Comparison of ENCODE assay signal across 28 cellular contexts in the genomic region with DNA sequence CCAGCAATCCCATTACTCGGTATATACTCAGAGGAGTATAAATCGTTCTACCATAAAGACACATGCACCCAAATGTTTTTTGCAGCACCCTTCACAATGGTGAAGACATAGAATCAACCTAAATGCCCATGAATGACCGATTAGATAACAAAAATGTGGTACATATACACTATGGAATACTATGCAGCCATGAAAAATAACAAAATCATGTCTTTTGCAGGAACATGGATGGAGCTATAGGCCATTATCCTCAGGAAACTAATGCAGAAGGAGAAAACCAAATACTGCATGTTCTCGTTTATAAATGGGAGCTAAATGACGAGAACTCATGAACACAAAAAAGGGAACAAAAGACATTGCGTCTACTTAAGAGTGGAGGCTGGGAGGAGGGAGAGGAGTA.
DNase-seq lines count a peak whose midpoint lies in the region; ATAC-seq, FAIRE-seq and TF ChIP-seq lines count a peak whose summit lies in the region.
"Had no signal": no experiment of that assay in that cellular context is flagged by ENCODE, and none has a peak within 500 bp of the region (broad histone marks: within the 10 kb centered on the region; RNA-seq: fewer than 3 reads in every experiment).

No MANE protein-coding gene starts in this region.

- H3K4me3 Mint-ChIP-seq in WTC11, result no peak overlapping the region
- no peak overlapping the region for H3K4me3 Mint-ChIP-seq in activated naive CD4-positive, alpha-beta T cell treated with anti-CD3 and anti-CD28 coated beads, Interleukin-2, amount 10 ng/mL, durations not matched to agents 7 days and 5 days
- H3K4me3 Mint-ChIP-seq: CD14-positive monocyte; CD4-positive, alpha-beta memory T cell; CD4-positive, CD25-positive, alpha-beta regulatory T cell; CD8-positive, alpha-beta memory T cell had no signal

- no peaks in the 10 kb centered on the region for H3K36me3 Mint-ChIP-seq in WTC11
- no peaks in the 10 kb centered on the region for H3K36me3 Mint-ChIP-seq in activated naive CD4-positive, alpha-beta T cell treated with anti-CD3 and anti-CD28 coated beads, Interleukin-2, amount 10 ng/mL, durations not matched to agents 7 days and 5 days
- H3K36me3 Mint-ChIP-seq: CD14-positive monocyte; CD4-positive, alpha-beta memory T cell; CD4-positive, CD25-positive, alpha-beta regulatory T cell; CD8-positive, alpha-beta memory T cell had no signal

- TF ChIP-seq EP300 in SK-N-SH (IDR thresholded peaks at IDR 0.05; ENCODE audit: borderline replicate concordance in 1 of 2, low read depth in 1 of 2, low read length in 1 of 2) (no peak), H1 (IDR thresholded peaks at IDR 0.05; ENCODE audit: borderline replicate concordance in 1 of 2, low read depth in 2 of 2, low read length in 2 of 2) (no peak)

- no peak for FAIRE-seq in H1 (lab: Jason Lieb, UNC)
- FAIRE-seq: GM12878, GM12892, GM18507, GM19239 had no signal

- H3K14ac ChIP-seq in H1 (ENCODE audit: insufficient read length), result no peak overlapping the region

- TF ChIP-seq POLR2A in H1 (IDR thresholded peaks at IDR 0.05; ENCODE audit: control extremely low read depth in 1 of 2, low read depth in 2 of 2, low read length in 2 of 2), result no peak

- no peak overlapping the region for H3K4me2 ChIP-seq in SK-N-SH
- H3K4me2 ChIP-seq in H1 (ENCODE audit: insufficient read depth in 1 of 2, low read depth in 2 of 2, low read length in 2 of 2), result no peak overlapping the region
- H3K4me2 ChIP-seq: BLaER1 had no signal

- H3K4ac ChIP-seq in H1 (replicated peaks; ENCODE audit: insufficient read length, low read depth, low read length), result no peak overlapping the region

- H2BK120ac ChIP-seq in H1 (replicated peaks; ENCODE audit: low read depth, low read length), result no peak overlapping the region

- CTCF ChIA-PET in SK-N-SH (lab: Yijun Ruan, JAX), result interaction anchor here (0.7 to 1.5 kb wide), 4 partner anchors 10 to 196 kb away, joined by 3 to 4 read pairs (median 3); no protein-coding TSS in a partner anchor
- CTCF ChIA-PET in WTC11 (lab: Charles Lee), result no interaction called here
- CTCF ChIA-PET in H1 (lab: Charles Lee; ENCODE audit: partially characterized antibody), result interaction anchor here (0.9 to 1.9 kb wide), 3 partner anchors 11 to 191 kb away, joined by 3 to 6 read pairs (median 3); no protein-coding TSS in a partner anchor
- CTCF ChIA-PET in activated naive CD4-positive, alpha-beta T cell treated with anti-CD3 and anti-CD28 coated beads, Interleukin-2, amount 10 ng/mL, durations not matched to agents 7 days and 5 days (lab: Charles Lee), result no interaction called here

- no peaks in the 10 kb centered on the region for H3K79me2 ChIP-seq in SK-N-SH (ENCODE audit: insufficient read depth)
- no peaks in the 10 kb centered on the region for H3K79me2 ChIP-seq in H1 (ENCODE audit: control insufficient read depth in 1 of 2, insufficient read depth in 2 of 2, low read length in 2 of 2)

- TF ChIP-seq RAD21 in SK-N-SH (IDR thresholded peaks at IDR 0.05; ENCODE audit: low read length), result no peak
- no peak for TF ChIP-seq RAD21 in H1 (IDR thresholded peaks at IDR 0.05 in 1 of 2, conservative IDR thresholded peaks at IDR 0.05 in 1 of 2; ENCODE audit: low read depth in 2 of 2, low read length in 2 of 2)

- no peak overlapping the region for H3K23ac ChIP-seq in H1 (ENCODE audit: insufficient read length)

- no peak overlapping the region for H2BK20ac ChIP-seq in H1 (ENCODE audit: low read length)

- H3K27me3 ChIP-seq in SK-N-SH (ENCODE audit: insufficient read depth) (no peaks in the 10 kb centered on the region), H1 (replicated peaks in 1 of 4; ENCODE audit: control insufficient read depth in 3 of 4, extremely low read depth in 1 of 4, insufficient read depth in 3 of 4, low read length in 3 of 4) (peaks cover 0 to 1% (median 0%) of the 10 kb centered on the region in 4 experiments; a peak in 2 of 7 replicates)
- H3K27me3 ChIP-seq: BE2C, BLaER1 had no signal

- H2AFZ ChIP-seq in SK-N-SH (ENCODE audit: low read depth), result no peak overlapping the region
- no peak overlapping the region for H2AFZ ChIP-seq in H1 (ENCODE audit: low read length)

- no peak overlapping the region for H4K5ac ChIP-seq in H1 (ENCODE audit: insufficient read length, low read depth, low read length)

- H3K9me2 ChIP-seq in SK-N-SH, result no peaks in the 10 kb centered on the region

- H2BK12ac ChIP-seq in H1 (ENCODE audit: low read depth, low read length), result no peak overlapping the region

- no peak overlapping the region for H4K8ac ChIP-seq in H1 (ENCODE audit: extremely low read depth, insufficient read depth, low read length)

- H3K9ac ChIP-seq in SK-N-SH (no peak overlapping the region), H1 (replicated peaks in 1 of 4; ENCODE audit: extremely low read depth in 1 of 4, low read depth in 3 of 4, low read length in 3 of 4) (no peak overlapping the region)
- H3K9ac ChIP-seq: BLaER1 had no signal

- H2BK5ac ChIP-seq in H1 (ENCODE audit: low read depth, low read length), result no peak overlapping the region

- no peak overlapping the region for H3K56ac ChIP-seq in H1 (replicated peaks; ENCODE audit: insufficient read length, low read depth, low read length)

- no peaks in the 10 kb centered on the region for H3K23me2 ChIP-seq in H1 (ENCODE audit: low read depth, low read length)

- no peak overlapping the region for H3K27ac Mint-ChIP-seq in WTC11
- no peak overlapping the region for H3K27ac Mint-ChIP-seq in activated naive CD4-positive, alpha-beta T cell treated with anti-CD3 and anti-CD28 coated beads, Interleukin-2, amount 10 ng/mL, durations not matched to agents 7 days and 5 days
- H3K27ac Mint-ChIP-seq: CD14-positive monocyte; CD4-positive, alpha-beta memory T cell; CD8-positive, alpha-beta memory T cell had no signal

- H3K4me3 ChIP-seq in SK-N-SH (ENCODE audit: low read depth in 2 of 2, low read length in 1 of 2) (no peak overlapping the region), H1 (ENCODE audit: extremely low read depth in 1 of 4, insufficient read depth in 2 of 4, low read depth in 3 of 4, low read length in 4 of 4) (no peak overlapping the region)
- H3K4me3 ChIP-seq: BLaER1, GM12878 had no signal

- peaks cover 10% of the 10 kb centered on the region for H3K9me3 Mint-ChIP-seq in WTC11
- peaks cover 4% of the 10 kb centered on the region for H3K9me3 Mint-ChIP-seq in activated naive CD4-positive, alpha-beta T cell treated with anti-CD3 and anti-CD28 coated beads, Interleukin-2, amount 10 ng/mL, durations not matched to agents 7 days and 5 days

- no peak overlapping the region for H2BK15ac ChIP-seq in H1 (ENCODE audit: low read length)

- no peaks in the 10 kb centered on the region for H3K4me1 Mint-ChIP-seq in WTC11
- H3K4me1 Mint-ChIP-seq in activated naive CD4-positive, alpha-beta T cell treated with anti-CD3 and anti-CD28 coated beads, Interleukin-2, amount 10 ng/mL, durations not matched to agents 7 days and 5 days, result no peaks in the 10 kb centered on the region
- H3K4me1 Mint-ChIP-seq: CD14-positive monocyte; CD4-positive, alpha-beta memory T cell; CD4-positive, CD25-positive, alpha-beta regulatory T cell; CD8-positive, alpha-beta memory T cell had no signal

- H3K27me3 Mint-ChIP-seq in WTC11 (ENCODE audit: low read depth), result peaks cover 7% of the 10 kb centered on the region
- H3K27me3 Mint-ChIP-seq in activated naive CD4-positive, alpha-beta T cell treated with anti-CD3 and anti-CD28 coated beads, Interleukin-2, amount 10 ng/mL, durations not matched to agents 7 days and 5 days, result peaks cover 3% of the 10 kb centered on the region

- H3K27ac ChIP-seq in SK-N-SH (ENCODE audit: low read depth in 2 of 2, low read length in 1 of 2) (no peak overlapping the region), H1 (ENCODE audit: low read depth, low read length) (no peak overlapping the region)
- H3K27ac ChIP-seq: 22Rv1, BLaER1 had no signal

- H3K4me1 ChIP-seq in SK-N-SH (ENCODE audit: control insufficient read depth in 1 of 2, insufficient read depth in 2 of 2, low read depth in 1 of 2, low read length in 1 of 2) (no peaks in the 10 kb centered on the region), H1 (replicated peaks in 1 of 4; ENCODE audit: control insufficient read depth in 3 of 4, insufficient read depth in 4 of 4, low read length in 3 of 4) (no peaks in the 10 kb centered on the region)
- H3K4me1 ChIP-seq: BE2C, BLaER1 had no signal

- no peak for TF ChIP-seq CTCF in SK-N-SH (IDR thresholded peaks at IDR 0.05)
- TF ChIP-seq CTCF in WTC11 (IDR thresholded peaks at IDR 0.05), result no peak
- no peak for TF ChIP-seq CTCF in H1 (IDR thresholded peaks at IDR 0.05; ENCODE audit: control extremely low read depth in 1 of 3, insufficient read depth in 1 of 3, low read depth in 1 of 3, low read length in 3 of 3)

- H3F3A ChIP-seq in SK-N-SH (replicated peaks; ENCODE audit: insufficient read depth), result no peaks in the 10 kb centered on the region

- no peak overlapping the region for H3K18ac ChIP-seq in H1 (ENCODE audit: extremely low read depth, low read length)

- ATAC-seq in SK-N-SH treated with all-trans-retinoic acid at 6 μM for 48 hours, result no peak
- ATAC-seq in WTC11, result no peak
- ATAC-seq in GM18517 (IDR thresholded peaks at IDR 0.05; ENCODE audit: unreplicated experiment), result no peak
- ATAC-seq: GM12878 had no signal

- H3K79me1 ChIP-seq in H1 (ENCODE audit: low read depth, low read length), result no peaks in the 10 kb centered on the region

- 48% methylated on average over 6 of the region's 6 CpGs for WGBS in SK-N-SH (ENCODE audit: low lambda C conversion rate)
- 94% methylated on average over 6 of the region's 6 CpGs; no CpG with 5 or more reads in 1 of the 2 experiments for WGBS in H1 (ENCODE audit: extremely low coverage in 1 of 2, insufficient coverage in 1 of 2, insufficient read length in 1 of 2, insufficient replicate concordance in 2 of 2, low coverage in 1 of 2, low lambda C conversion rate in 2 of 2, missing lambda C conversion rate in 1 of 2), 2 experiments

- H4K91ac ChIP-seq in H1 (replicated peaks; ENCODE audit: insufficient read length, low read length), result no peak overlapping the region

- no peak for DNase-seq in SK-N-SH
- DNase-seq in WTC11 (ENCODE audit: low spot score), result no peak
- no peak for DNase-seq in H1 (ENCODE audit: low read depth in 1 of 2, low spot score in 2 of 2)
- DNase-seq in activated naive CD4-positive, alpha-beta T cell treated with anti-CD3 and anti-CD28 coated beads, Interleukin-2, amount 10 ng/mL, durations not matched to agents 7 days and 5 days, result no peak
- DNase-seq in NCI-H446 (lab: John Stamatoyannopoulos, UW), result no peak
- DNase-seq: ACHN; BE2C; C1 segment of cervical spinal cord; CD4-positive, alpha-beta memory T cell; CD4-positive, CD25-positive, alpha-beta regulatory T cell; CD8-positive, alpha-beta memory T cell; COR-L47; DMS 273 treated with DMSO at 0.1 percent for 48 hours; DMS153; DMS53; DMS79; DND-41; EL; GDM1 had no signal

- POLR2A ChIA-PET in SK-N-SH (lab: Yijun Ruan, JAX), result no interaction called here
- POLR2A ChIA-PET in WTC11 (lab: Charles Lee), result no interaction called here
- POLR2A ChIA-PET in H1 (lab: Charles Lee; ENCODE audit: partially characterized antibody), result no interaction called here

- H3K36me3 ChIP-seq in SK-N-SH (replicated peaks in 1 of 2; ENCODE audit: control insufficient read depth in 1 of 2, insufficient read depth in 2 of 2, low read length in 1 of 2), result no peaks in the 10 kb centered on the region
- no peaks in the 10 kb centered on the region for H3K36me3 ChIP-seq in H1 (ENCODE audit: control insufficient read depth in 2 of 4, insufficient read depth in 4 of 4, low read length in 3 of 4)
- H3K36me3 ChIP-seq: BE2C, BLaER1 had no signal

- H3K9me3 ChIP-seq in SK-N-SH (no peaks in the 10 kb centered on the region), H1 (ENCODE audit: insufficient read depth in 2 of 2, low read depth in 1 of 2, low read length in 1 of 2) (no peaks in the 10 kb centered on the region)

- H2AK5ac ChIP-seq in H1 (ENCODE audit: low read depth, low read length), result no peak overlapping the region

- H4K20me1 ChIP-seq in SK-N-SH (ENCODE audit: insufficient read depth) (no peaks in the 10 kb centered on the region), H1 (replicated peaks in 1 of 2; ENCODE audit: control insufficient read depth in 1 of 2, insufficient read depth in 2 of 2, low read length in 2 of 2) (no peaks in the 10 kb centered on the region)
- H4K20me1 ChIP-seq: BLaER1 had no signal

Comparison
In these comparisons a context has a peak if more than half of its experiments do, and no peak if none do; other contexts are left out.
1. CTCF ChIA-PET loops: an anchor here in SK-N-SH (0.7 to 1.5 kb wide) and H1 (0.9 to 1.9 kb wide); none called in WTC11 and activated naive CD4-positive, alpha-beta T cell treated with anti-CD3 and anti-CD28 coated beads, Interleukin-2, amount 10 ng/mL, durations not matched to agents 7 days and 5 days.